8 cellular contexts compared by ENCODE assay signal in the genomic region with DNA sequence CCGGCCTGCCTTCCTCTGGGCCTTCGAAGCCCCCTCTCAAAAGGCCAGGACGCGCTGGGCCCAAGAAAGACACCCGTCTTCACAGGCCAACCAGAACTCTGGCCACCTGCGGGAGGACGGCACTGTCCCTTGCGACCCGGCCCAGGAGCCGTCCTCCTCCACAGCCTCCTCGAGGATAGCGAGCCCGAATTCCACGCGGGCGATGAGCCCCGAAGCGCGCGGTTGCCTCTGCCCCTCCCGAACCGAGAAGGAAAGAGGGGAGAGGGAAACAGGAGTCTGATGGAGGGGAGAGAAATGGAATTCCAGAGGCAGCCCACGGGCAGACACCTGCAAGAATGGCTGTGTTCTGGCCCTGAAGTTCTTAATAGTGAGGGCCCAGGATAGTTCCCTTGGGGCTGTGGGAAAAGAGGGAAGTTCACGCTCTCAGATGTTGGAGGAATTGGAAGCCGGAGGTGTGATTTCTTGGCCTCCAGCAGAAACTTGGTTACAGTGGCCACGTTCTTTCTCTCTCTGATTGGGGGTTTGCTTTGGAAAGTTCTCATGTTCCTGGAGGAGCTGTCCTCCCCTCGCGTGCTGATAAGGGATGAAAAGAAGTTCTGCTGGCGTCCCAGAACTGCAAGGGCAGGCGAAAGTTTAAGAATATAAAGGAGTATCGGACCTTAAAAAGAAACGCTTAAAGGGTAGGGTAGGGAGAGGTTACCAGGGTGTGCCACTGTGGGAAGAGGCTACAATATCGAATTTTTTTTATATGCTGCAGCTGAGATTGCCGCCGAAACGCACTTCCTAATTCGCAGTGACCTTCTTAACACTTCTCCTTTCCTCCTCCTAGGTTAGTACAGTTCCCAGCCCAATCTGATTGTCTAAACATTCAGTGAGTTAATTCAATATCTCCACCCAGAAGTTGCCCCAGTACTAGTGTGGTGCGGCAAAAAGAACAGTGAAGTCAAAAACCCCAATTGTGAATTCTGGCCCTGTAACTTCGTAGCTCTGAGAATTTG. TPM values are rescaled to one million over a fixed set of nuclear protein-coding genes. Genes with fewer than 3 reads are reported as not detected.
DNase-seq lines count a peak whose midpoint lies in the region; ATAC-seq, FAIRE-seq and TF ChIP-seq lines count a peak whose summit lies in the region.

No MANE protein-coding gene starts in this region.

- H3K4me1 ChIP-seq in parathyroid adenoma: no peaks in the 10 kb centered on the region
- H3K4me1 ChIP-seq in small intestine (ENCODE audit: control insufficient read depth in 2 of 2, insufficient read depth in 1 of 2, low read depth in 1 of 2, low read length in 1 of 2): no peaks in the 10 kb centered on the region

- TF ChIP-seq CTCF in fibroblast of the aortic adventitia (IDR thresholded peaks at IDR 0.05; ENCODE audit: insufficient read depth, low read length): no peak
- no peak for TF ChIP-seq CTCF in parathyroid adenoma (IDR thresholded peaks at IDR 0.05)

- POLR2A ChIA-PET in T-cell (lab: Charles Lee): no interaction called here
- POLR2A ChIA-PET in activated CD4-positive, alpha-beta memory T cell treated with anti-CD3 and anti-CD28 coated beads for 36 hours (lab: Charles Lee): no interaction called here

- H3K79me2 ChIP-seq in parathyroid adenoma: no peaks in the 10 kb centered on the region

- H3K27me3 ChIP-seq in parathyroid adenoma (ENCODE audit: control insufficient read depth, insufficient read depth, low read length): no peaks in the 10 kb centered on the region
- peaks cover 3 to 13% of the 10 kb centered on the region in 2 donors for H3K27me3 ChIP-seq in small intestine (ENCODE audit: control insufficient read depth in 2 of 2, insufficient read depth in 2 of 2, low read length in 2 of 2)

- CTCF ChIA-PET in T-cell (lab: Charles Lee): no interaction called here
- CTCF ChIA-PET in activated CD4-positive, alpha-beta memory T cell treated with anti-CD3 and anti-CD28 coated beads for 36 hours (lab: Charles Lee): interaction anchor here (0.9 kb wide), 1 partner anchor 351 kb away, joined by 3 read pairs; no protein-coding TSS in a partner anchor

- no peaks in the 10 kb centered on the region for H3K9me3 ChIP-seq in parathyroid adenoma (ENCODE audit: control insufficient read depth, low read length)
- no peaks in the 10 kb centered on the region for H3K9me3 ChIP-seq in small intestine (ENCODE audit: control insufficient read depth, low read depth)

- H3K4me1 Mint-ChIP-seq in T-cell: peaks cover 20 to 28% (median 22%) of the 10 kb centered on the region in 3 donors
- H3K4me1 Mint-ChIP-seq in activated CD4-positive, alpha-beta memory T cell treated with anti-CD3 and anti-CD28 coated beads for 36 hours (ENCODE audit: low read depth): peaks cover 14% of the 10 kb centered on the region

- intact Hi-C loops in activated CD4-positive, alpha-beta memory T cell treated with anti-CD3 and anti-CD28 coated beads for 36 hours (cut with micrococcal nuclease): no loop called here

- peaks cover 0 to 6% (median 3%) of the 10 kb centered on the region in 3 donors for H3K9me3 Mint-ChIP-seq in T-cell
- no peaks in the 10 kb centered on the region for H3K9me3 Mint-ChIP-seq in activated CD4-positive, alpha-beta memory T cell treated with anti-CD3 and anti-CD28 coated beads for 36 hours

- DNase-seq in Daoy (ENCODE audit: low read depth) (peak; percentile 4), T-cell (peak in 1 of 34 experiments; percentile 5), fibroblast of the aortic adventitia (ENCODE audit: low read depth) (peak; percentile 41), occipital lobe (lab: John Stamatoyannopoulos, UW) (no peak), small intestine (no peak)
- no peak for DNase-seq in activated CD4-positive, alpha-beta memory T cell treated with anti-CD3 and anti-CD28 coated beads for 36 hours

- no peak overlapping the region for H3K9ac ChIP-seq in parathyroid adenoma

- peaks cover 69 to 72% of the 10 kb centered on the region in 2 donors for H3K27me3 Mint-ChIP-seq in T-cell
- peaks cover 62% of the 10 kb centered on the region for H3K27me3 Mint-ChIP-seq in activated CD4-positive, alpha-beta memory T cell treated with anti-CD3 and anti-CD28 coated beads for 36 hours

- 6% methylated on average over 39 of the region's 39 CpGs for WGBS in small intestine, 3 donors

- H3K4me3 ChIP-seq in fibroblast of the aortic adventitia (ENCODE audit: low read depth, low read length): peak overlapping the region; percentile 17
- no peak overlapping the region for H3K4me3 ChIP-seq in parathyroid adenoma (ENCODE audit: low read depth, low read length)
- H3K4me3 ChIP-seq in small intestine (ENCODE audit: low read depth in 1 of 2, low read length in 2 of 2): peak overlapping the region in 1 of 2 donors; percentile 18

- FAIRE-seq in small intestine (lab: Jason Lieb, UNC): no peak

- ATAC-seq in T-cell (replicated peaks in 1 of 4) (no peak), HG02938 (IDR thresholded peaks at IDR 0.05; ENCODE audit: unreplicated experiment) (no peak)

- H3K36me3 Mint-ChIP-seq in T-cell: no peaks in the 10 kb centered on the region
- no peaks in the 10 kb centered on the region for H3K36me3 Mint-ChIP-seq in activated CD4-positive, alpha-beta memory T cell treated with anti-CD3 and anti-CD28 coated beads for 36 hours

- peak overlapping the region; percentile 44 to 68 (median 64) for H3K4me3 Mint-ChIP-seq in T-cell
- no peak overlapping the region for H3K4me3 Mint-ChIP-seq in activated CD4-positive, alpha-beta memory T cell treated with anti-CD3 and anti-CD28 coated beads for 36 hours

- H3K27ac ChIP-seq in parathyroid adenoma (no peak overlapping the region), small intestine (ENCODE audit: low read depth in 1 of 2, low read length in 1 of 2) (no peak overlapping the region)

- peak overlapping the region; percentile 80 for H3K4me2 ChIP-seq in parathyroid adenoma (ENCODE audit: low read length)

- no peak overlapping the region for H3K27ac Mint-ChIP-seq in T-cell
- H3K27ac Mint-ChIP-seq in activated CD4-positive, alpha-beta memory T cell treated with anti-CD3 and anti-CD28 coated beads for 36 hours: no peak overlapping the region

- peak overlapping the region; percentile 88 for H2AFZ ChIP-seq in parathyroid adenoma

- no peaks in the 10 kb centered on the region for H3K36me3 ChIP-seq in parathyroid adenoma (ENCODE audit: control insufficient read depth, insufficient read depth, low read length)
- H3K36me3 ChIP-seq in small intestine (ENCODE audit: control insufficient read depth in 2 of 2, insufficient read depth in 2 of 2, low read length in 2 of 2): no peaks in the 10 kb centered on the region

RNA-seq across cellular contexts. Expression of gene SLC44A5, which starts 5.8 kb away (rescaled TPM):
- 0.91 and 1.6 TPM in 2 replicates for total RNA-seq in Daoy (2014; rRNA removed; shearing (Covaris generic))
- total RNA-seq in T-cell: 1 to 10 TPM in 2 of 5 donors, under 1 TPM in 2, not detected in 1; 0.06 to 2.4 (median 0.84) TPM
- total RNA-seq in fibroblast of the aortic adventitia (ENCODE audit: low replicate concordance): 0.45 TPM in 1 of 2 replicates, not detected in the other
- total RNA-seq in activated CD4-positive, alpha-beta memory T cell treated with anti-CD3 and anti-CD28 coated beads for 36 hours: under 1 TPM; 0.34 to 0.40 TPM
- total RNA-seq in occipital lobe: 266 TPM
- 1 to 10 TPM in 1 of 3 donors, under 1 TPM in 1, not detected in 1; 0.40 to 1.4 TPM for polyA plus RNA-seq in small intestine

Comparison
In these comparisons a context has a peak if more than half of its experiments do, and no peak if none do; other contexts are left out.
1. DNase-seq: peak in Daoy (single experiment) and fibroblast of the aortic adventitia (single experiment); none in activated CD4-positive, alpha-beta memory T cell treated with anti-CD3 and anti-CD28 coated beads for 36 hours (single experiment), occipital lobe (single experiment) and small intestine (single experiment).
2. RNA of gene SLC44A5, which starts 5.8 kb away (total RNA-seq): 266 TPM in occipital lobe (single experiment); 0.91 to 1.6 TPM in Daoy, 0.45 TPM in fibroblast of the aortic adventitia, 0.34 to 0.40 TPM in activated CD4-positive, alpha-beta memory T cell treated with anti-CD3 and anti-CD28 coated beads for 36 hours and 0.06 to 2.4 TPM in T-cell; every median in the first group is over 10 times any median in the second.